ENCODE assay signal across 32 cellular contexts in the genomic region with DNA sequence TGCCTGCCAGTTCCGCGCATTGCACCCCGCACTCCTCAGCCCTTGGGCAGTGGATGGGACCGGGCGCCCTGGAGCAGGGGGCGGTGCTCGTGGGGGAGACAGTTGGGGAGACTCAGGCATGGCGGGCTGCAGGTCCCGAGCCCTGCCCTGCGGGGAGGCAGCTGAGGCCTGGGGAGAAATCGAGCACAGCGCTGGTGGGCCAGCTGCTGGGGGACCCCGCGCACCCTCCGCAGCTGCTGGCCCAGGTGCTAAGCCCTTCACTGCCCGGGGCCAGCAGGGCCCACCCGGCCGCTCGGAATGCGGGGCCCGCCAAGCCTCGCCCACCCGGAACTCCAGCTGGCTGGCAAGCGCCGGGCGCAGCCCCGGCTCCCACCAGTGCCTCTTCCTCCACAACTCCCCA.
"Had no signal": no experiment of that assay in that cellular context is flagged by ENCODE, and none has a peak within 500 bp of the region (broad histone marks: within the 10 kb centered on the region; RNA-seq: fewer than 3 reads in every experiment).

No MANE protein-coding gene starts in this region.

- DNase-seq: activated B cell treated with CpG ODN at 0.5 μM for 24 hours; activated CD4-positive, alpha-beta T cell treated with anti-CD3 and anti-CD28 coated beads for 48 hours; activated CD4-positive, alpha-beta T cell treated with anti-CD3 and anti-CD28 coated beads, Interleukin-2, amount 50 U/mL, for 1 hour; activated CD4-positive, alpha-beta T cell treated with anti-CD3 and anti-CD28 coated beads, Interleukin-2, amount 50 U/mL, for 48 hours; activated CD8-positive, alpha-beta memory T cell treated with anti-CD3 and anti-CD28 coated beads for 24 hours; activated CD8-positive, alpha-beta T cell treated with anti-CD3 and anti-CD28 coated beads for 36 hours; activated effector memory CD4-positive, alpha-beta T cell treated with Interleukin-2 at 50 U/mL for 16 hours; activated gamma-delta T cell treated with Interleukin-2 at 50 U/mL for 16 hours; activated naive CD4-positive, alpha-beta T cell treated with anti-CD3 and anti-CD28 coated beads, Interleukin-2, amount 50 U/mL, for 16 hours; activated naive CD4-positive, alpha-beta T cell treated with Interleukin-2 at 50 U/mL for 16 hours; activated T-cell treated with anti-CD3 and anti-CD28 coated beads, Interleukin-2, amount 50 U/mL, for 4 hours; anterior cingulate cortex; brain microvascular endothelial cell; dorsolateral prefrontal cortex; effector memory CD4-positive, alpha-beta T cell; endodermal cell; foreskin fibroblast; T-helper 1 cell; T-helper 17 cell; T1000; WERI-Rb-1 had no signal

- H3K27me3 Mint-ChIP-seq: activated B cell treated with CpG ODN at 0.5 μM for 24 hours; activated CD8-positive, alpha-beta T cell treated with anti-CD3 and anti-CD28 coated beads for 36 hours; activated naive CD8-positive, alpha-beta T cell; activated T-helper 17 cell treated with anti-CD3 and anti-CD28 coated beads, Interleukin-2, amount 50 U/mL, for 72 hours; central memory CD8-positive, alpha-beta T cell; dendritic cell treated with granulocyte-macrophage colony-stimulating factor and Interleukin-4, amounts not matched to agents 40 ng/mL and 50 ng/mL, for 4 days; T-helper 17 cell had no signal

- H3K27me3 ChIP-seq: brain microvascular endothelial cell, dorsolateral prefrontal cortex had no signal

- H3K27ac Mint-ChIP-seq: activated B cell treated with CpG ODN at 0.5 μM for 24 hours; activated CD8-positive, alpha-beta T cell treated with anti-CD3 and anti-CD28 coated beads for 36 hours; activated naive CD8-positive, alpha-beta T cell; activated T-helper 17 cell treated with anti-CD3 and anti-CD28 coated beads, Interleukin-2, amount 50 U/mL, for 72 hours; dendritic cell treated with granulocyte-macrophage colony-stimulating factor and Interleukin-4, amounts not matched to agents 40 ng/mL and 50 ng/mL, for 4 days; endodermal cell; T-helper 17 cell; T-helper 2 cell treated with Interferon-gamma antibody and Interleukin-4, amounts not matched to agents 5 μg/mL and 100 μg/mL, for 36 hours had no signal

- H3K4me3 ChIP-seq: coronary artery, dorsolateral prefrontal cortex had no signal

- H3K4me1 Mint-ChIP-seq: activated B cell treated with CpG ODN at 0.5 μM for 24 hours; activated T-helper 17 cell treated with anti-CD3 and anti-CD28 coated beads, Interleukin-2, amount 50 U/mL, for 72 hours; central memory CD8-positive, alpha-beta T cell; T-helper 17 cell had no signal

- FAIRE-seq: astrocyte, bronchial epithelial cell, frontal cortex had no signal

- H3K36me3 ChIP-seq: brain microvascular endothelial cell, WERI-Rb-1 had no signal

- H3K27ac ChIP-seq: brain microvascular endothelial cell, coronary artery, dorsolateral prefrontal cortex, WERI-Rb-1 had no signal

- H3K4me3 Mint-ChIP-seq: activated B cell treated with CpG ODN at 0.5 μM for 24 hours; activated CD8-positive, alpha-beta T cell treated with anti-CD3 and anti-CD28 coated beads for 36 hours; activated naive CD8-positive, alpha-beta T cell; activated T-cell treated with anti-CD3 and anti-CD28 coated beads, Interleukin-2, amount 50 U/mL, for 4 hours; activated T-helper 17 cell treated with anti-CD3 and anti-CD28 coated beads, Interleukin-2, amount 50 U/mL, for 72 hours; central memory CD8-positive, alpha-beta T cell; dendritic cell treated with granulocyte-macrophage colony-stimulating factor and Interleukin-4, amounts not matched to agents 40 ng/mL and 50 ng/mL, for 4 days; endodermal cell; T-helper 17 cell; T-helper 2 cell treated with Interferon-gamma antibody and Interleukin-4, amounts not matched to agents 5 μg/mL and 100 μg/mL, for 36 hours had no signal

- ATAC-seq: activated CD4-positive, CD25-positive, alpha-beta regulatory T cell treated with anti-CD3 and anti-CD28 coated beads, Interleukin-2, amount 50 U/mL, for 24 hours; activated CD8-positive, alpha-beta T cell treated with anti-CD3 and anti-CD28 coated beads for 36 hours; activated T-cell treated with anti-CD3 and anti-CD28 coated beads, Interleukin-2, amount 50 U/mL, for 4 hours; activated T-helper 17 cell treated with anti-CD3 and anti-CD28 coated beads, Interleukin-2, amount 50 U/mL, for 72 hours; esophagus mucosa; T-helper 17 cell had no signal
